ENCODE assay signal across 1 cellular context in the genomic region with DNA sequence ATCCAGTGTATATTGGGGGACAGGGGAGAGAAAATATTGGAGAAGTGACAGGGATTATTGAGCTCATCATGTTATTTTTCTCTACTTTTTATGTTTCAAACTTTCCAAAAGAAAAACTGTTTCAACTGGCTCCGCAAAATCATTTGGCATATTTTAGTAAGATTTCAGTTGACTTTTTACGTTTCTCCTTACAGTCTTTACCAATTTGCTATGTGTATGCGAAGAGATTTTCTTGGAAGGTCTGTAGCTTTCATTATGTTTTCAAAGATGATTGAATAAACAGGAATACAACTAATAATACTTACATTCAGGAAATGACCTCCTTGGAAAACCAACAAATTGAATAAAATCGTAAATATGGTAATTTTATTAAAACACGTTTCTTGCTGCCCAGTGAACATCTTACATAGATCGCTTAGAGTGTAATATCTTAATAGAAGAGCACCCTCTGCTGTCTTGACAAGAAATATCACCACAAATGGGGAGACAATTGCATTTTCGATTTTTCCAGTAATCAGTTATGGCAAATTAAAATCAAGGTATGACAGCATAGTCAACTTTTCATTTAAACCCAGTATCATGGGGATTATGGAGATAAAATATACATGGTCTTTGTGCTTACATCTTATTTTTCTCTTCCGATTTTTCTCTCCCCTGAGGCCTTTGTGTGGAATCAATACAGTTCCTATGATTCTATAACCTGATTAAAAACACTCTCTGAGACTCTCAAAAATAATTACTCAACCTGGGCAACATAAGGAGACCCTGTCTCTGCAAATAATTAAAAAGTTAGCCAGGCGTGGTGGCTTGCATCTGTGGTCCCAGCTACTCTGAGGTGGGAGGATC.
TF ChIP-seq lines count a peak whose summit lies in the region.

No MANE protein-coding gene starts in this region.

TF ChIP-seq in H1, 55 proteins besides CTCF, POLR2A, EP300 and RAD21:
- TF ChIP-seq SIN3A (conservative IDR thresholded peaks at IDR 0.05 in 1 of 2, IDR thresholded peaks at IDR 0.05 in 1 of 2; ENCODE audit: low read depth in 1 of 2, low read length in 2 of 2), result no peak
- no peak for TF ChIP-seq KDM1A (IDR thresholded peaks at IDR 0.05; ENCODE audit: borderline replicate concordance, low read length)
- TF ChIP-seq, protein P1, sequence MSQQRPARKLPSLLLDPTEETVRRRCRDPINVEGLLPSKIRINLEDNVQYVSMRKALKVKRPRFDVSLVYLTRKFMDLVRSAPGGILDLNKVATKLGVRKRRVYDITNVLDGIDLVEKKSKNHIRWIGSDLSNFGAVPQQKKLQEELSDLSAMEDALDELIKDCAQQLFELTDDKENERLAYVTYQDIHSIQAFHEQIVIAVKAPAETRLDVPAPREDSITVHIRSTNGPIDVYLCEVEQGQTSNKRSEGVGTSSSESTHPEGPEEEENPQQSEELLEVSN (IDR thresholded peaks at IDR 0.05), result no peak
- TF ChIP-seq CBX5 (IDR thresholded peaks at IDR 0.05; ENCODE audit: low read depth, low read length), result no peak
- no peak for TF ChIP-seq SRF (IDR thresholded peaks at IDR 0.05; ENCODE audit: low read depth, low read length)
- TF ChIP-seq, protein P2, sequence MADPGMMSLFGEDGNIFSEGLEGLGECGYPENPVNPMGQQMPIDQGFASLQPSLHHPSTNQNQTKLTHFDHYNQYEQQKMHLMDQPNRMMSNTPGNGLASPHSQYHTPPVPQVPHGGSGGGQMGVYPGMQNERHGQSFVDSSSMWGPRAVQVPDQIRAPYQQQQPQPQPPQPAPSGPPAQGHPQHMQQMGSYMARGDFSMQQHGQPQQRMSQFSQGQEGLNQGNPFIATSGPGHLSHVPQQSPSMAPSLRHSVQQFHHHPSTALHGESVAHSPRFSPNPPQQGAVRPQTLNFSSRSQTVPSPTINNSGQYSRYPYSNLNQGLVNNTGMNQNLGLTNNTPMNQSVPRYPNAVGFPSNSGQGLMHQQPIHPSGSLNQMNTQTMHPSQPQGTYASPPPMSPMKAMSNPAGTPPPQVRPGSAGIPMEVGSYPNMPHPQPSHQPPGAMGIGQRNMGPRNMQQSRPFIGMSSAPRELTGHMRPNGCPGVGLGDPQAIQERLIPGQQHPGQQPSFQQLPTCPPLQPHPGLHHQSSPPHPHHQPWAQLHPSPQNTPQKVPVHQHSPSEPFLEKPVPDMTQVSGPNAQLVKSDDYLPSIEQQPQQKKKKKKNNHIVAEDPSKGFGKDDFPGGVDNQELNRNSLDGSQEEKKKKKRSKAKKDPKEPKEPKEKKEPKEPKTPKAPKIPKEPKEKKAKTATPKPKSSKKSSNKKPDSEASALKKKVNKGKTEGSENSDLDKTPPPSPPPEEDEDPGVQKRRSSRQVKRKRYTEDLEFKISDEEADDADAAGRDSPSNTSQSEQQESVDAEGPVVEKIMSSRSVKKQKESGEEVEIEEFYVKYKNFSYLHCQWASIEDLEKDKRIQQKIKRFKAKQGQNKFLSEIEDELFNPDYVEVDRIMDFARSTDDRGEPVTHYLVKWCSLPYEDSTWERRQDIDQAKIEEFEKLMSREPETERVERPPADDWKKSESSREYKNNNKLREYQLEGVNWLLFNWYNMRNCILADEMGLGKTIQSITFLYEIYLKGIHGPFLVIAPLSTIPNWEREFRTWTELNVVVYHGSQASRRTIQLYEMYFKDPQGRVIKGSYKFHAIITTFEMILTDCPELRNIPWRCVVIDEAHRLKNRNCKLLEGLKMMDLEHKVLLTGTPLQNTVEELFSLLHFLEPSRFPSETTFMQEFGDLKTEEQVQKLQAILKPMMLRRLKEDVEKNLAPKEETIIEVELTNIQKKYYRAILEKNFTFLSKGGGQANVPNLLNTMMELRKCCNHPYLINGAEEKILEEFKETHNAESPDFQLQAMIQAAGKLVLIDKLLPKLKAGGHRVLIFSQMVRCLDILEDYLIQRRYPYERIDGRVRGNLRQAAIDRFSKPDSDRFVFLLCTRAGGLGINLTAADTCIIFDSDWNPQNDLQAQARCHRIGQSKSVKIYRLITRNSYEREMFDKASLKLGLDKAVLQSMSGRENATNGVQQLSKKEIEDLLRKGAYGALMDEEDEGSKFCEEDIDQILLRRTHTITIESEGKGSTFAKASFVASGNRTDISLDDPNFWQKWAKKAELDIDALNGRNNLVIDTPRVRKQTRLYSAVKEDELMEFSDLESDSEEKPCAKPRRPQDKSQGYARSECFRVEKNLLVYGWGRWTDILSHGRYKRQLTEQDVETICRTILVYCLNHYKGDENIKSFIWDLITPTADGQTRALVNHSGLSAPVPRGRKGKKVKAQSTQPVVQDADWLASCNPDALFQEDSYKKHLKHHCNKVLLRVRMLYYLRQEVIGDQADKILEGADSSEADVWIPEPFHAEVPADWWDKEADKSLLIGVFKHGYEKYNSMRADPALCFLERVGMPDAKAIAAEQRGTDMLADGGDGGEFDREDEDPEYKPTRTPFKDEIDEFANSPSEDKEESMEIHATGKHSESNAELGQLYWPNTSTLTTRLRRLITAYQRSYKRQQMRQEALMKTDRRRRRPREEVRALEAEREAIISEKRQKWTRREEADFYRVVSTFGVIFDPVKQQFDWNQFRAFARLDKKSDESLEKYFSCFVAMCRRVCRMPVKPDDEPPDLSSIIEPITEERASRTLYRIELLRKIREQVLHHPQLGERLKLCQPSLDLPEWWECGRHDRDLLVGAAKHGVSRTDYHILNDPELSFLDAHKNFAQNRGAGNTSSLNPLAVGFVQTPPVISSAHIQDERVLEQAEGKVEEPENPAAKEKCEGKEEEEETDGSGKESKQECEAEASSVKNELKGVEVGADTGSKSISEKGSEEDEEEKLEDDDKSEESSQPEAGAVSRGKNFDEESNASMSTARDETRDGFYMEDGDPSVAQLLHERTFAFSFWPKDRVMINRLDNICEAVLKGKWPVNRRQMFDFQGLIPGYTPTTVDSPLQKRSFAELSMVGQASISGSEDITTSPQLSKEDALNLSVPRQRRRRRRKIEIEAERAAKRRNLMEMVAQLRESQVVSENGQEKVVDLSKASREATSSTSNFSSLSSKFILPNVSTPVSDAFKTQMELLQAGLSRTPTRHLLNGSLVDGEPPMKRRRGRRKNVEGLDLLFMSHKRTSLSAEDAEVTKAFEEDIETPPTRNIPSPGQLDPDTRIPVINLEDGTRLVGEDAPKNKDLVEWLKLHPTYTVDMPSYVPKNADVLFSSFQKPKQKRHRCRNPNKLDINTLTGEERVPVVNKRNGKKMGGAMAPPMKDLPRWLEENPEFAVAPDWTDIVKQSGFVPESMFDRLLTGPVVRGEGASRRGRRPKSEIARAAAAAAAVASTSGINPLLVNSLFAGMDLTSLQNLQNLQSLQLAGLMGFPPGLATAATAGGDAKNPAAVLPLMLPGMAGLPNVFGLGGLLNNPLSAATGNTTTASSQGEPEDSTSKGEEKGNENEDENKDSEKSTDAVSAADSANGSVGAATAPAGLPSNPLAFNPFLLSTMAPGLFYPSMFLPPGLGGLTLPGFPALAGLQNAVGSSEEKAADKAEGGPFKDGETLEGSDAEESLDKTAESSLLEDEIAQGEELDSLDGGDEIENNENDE (IDR thresholded peaks at IDR 0.05; ENCODE audit: insufficient replicate concordance, low read length), result no peak
- TF ChIP-seq BCL11A (IDR thresholded peaks at IDR 0.05; ENCODE audit: low read depth in 2 of 2, low read length in 2 of 2), result no peak
- no peak for TF ChIP-seq BRCA1 (IDR thresholded peaks at IDR 0.05; ENCODE audit: low read depth, low read length)
- no peak for TF ChIP-seq GTF2F1 (IDR thresholded peaks at IDR 0.05; ENCODE audit: borderline replicate concordance, low read depth, low read length)
- no peak for TF ChIP-seq SP4 (IDR thresholded peaks at IDR 0.05; ENCODE audit: low read length)
- TF ChIP-seq, protein P3, sequence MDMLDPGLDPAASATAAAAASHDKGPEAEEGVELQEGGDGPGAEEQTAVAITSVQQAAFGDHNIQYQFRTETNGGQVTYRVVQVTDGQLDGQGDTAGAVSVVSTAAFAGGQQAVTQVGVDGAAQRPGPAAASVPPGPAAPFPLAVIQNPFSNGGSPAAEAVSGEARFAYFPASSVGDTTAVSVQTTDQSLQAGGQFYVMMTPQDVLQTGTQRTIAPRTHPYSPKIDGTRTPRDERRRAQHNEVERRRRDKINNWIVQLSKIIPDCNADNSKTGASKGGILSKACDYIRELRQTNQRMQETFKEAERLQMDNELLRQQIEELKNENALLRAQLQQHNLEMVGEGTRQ (IDR thresholded peaks at IDR 0.05; ENCODE audit: low read length), result no peak
- no peak for TF ChIP-seq FOSL1 (IDR thresholded peaks at IDR 0.05; ENCODE audit: insufficient read depth, low read depth, low read length)
- no peak for TF ChIP-seq SUZ12 (IDR thresholded peaks at IDR 0.05; ENCODE audit: low read length)
- TF ChIP-seq, protein P4, sequence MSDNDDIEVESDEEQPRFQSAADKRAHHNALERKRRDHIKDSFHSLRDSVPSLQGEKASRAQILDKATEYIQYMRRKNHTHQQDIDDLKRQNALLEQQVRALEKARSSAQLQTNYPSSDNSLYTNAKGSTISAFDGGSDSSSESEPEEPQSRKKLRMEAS (IDR thresholded peaks at IDR 0.05), result no peak
